ENCODE assay signal across 2 cellular contexts in the genomic region with DNA sequence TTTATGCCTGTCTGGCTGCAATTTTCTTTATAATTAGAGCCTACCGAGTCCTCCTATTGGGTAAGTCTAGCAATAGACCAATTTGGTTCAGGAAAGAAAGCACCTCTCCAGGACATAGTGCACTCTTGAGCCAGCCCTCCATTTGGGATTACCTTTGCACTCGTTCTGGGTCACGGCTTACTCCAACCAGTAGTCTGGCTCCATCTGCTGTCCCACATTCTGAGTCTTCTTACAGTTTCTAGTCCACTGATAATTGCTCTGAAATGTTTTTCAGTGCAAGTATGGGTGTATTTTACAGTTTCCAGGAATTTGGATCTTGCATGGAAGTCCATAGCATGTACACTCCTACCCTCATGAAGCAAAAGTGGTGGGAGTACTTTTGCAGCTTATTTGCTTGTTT.
TF ChIP-seq lines count a peak whose summit lies in the region.

No MANE protein-coding gene starts in this region.

TF ChIP-seq in A549, 52 proteins besides CTCF, POLR2A, EP300 and RAD21:
- TF ChIP-seq, protein P1, sequence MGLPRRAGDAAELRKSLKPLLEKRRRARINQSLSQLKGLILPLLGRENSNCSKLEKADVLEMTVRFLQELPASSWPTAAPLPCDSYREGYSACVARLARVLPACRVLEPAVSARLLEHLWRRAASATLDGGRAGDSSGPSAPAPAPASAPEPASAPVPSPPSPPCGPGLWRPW (IDR thresholded peaks at IDR 0.05) = no peak
- TF ChIP-seq FOXS1 (CRISPR knock-in tag; IDR thresholded peaks at IDR 0.05) = no peak
- TF ChIP-seq KDM5A (IDR thresholded peaks at IDR 0.05) = no peak
- no peak for TF ChIP-seq HOXB13 (CRISPR knock-in tag; IDR thresholded peaks at IDR 0.05; ENCODE audit: low read depth)
- no peak for TF ChIP-seq HEYL (CRISPR knock-in tag; IDR thresholded peaks at IDR 0.05)
- TF ChIP-seq RCOR1 (IDR thresholded peaks at IDR 0.05; ENCODE audit: low read depth, low read length) = no peak
- TF ChIP-seq, protein P2, sequence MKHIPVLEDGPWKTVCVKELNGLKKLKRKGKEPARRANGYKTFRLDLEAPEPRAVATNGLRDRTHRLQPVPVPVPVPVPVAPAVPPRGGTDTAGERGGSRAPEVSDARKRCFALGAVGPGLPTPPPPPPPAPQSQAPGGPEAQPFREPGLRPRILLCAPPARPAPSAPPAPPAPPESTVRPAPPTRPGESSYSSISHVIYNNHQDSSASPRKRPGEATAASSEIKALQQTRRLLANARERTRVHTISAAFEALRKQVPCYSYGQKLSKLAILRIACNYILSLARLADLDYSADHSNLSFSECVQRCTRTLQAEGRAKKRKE (CRISPR knock-in tag; IDR thresholded peaks at IDR 0.05; ENCODE audit: low read depth) = no peak
- TF ChIP-seq EHF (CRISPR knock-in tag; IDR thresholded peaks at IDR 0.05) = no peak

TF ChIP-seq in IMR-90, 13 proteins besides CTCF, POLR2A, EP300 and RAD21:
- TF ChIP-seq MXI1 (IDR thresholded peaks at IDR 0.05; ENCODE audit: borderline replicate concordance, low read depth, low read length) = no peak
- TF ChIP-seq MAZ (IDR thresholded peaks at IDR 0.05; ENCODE audit: borderline replicate concordance, low read depth, low read length) = no peak
- TF ChIP-seq MAFK (IDR thresholded peaks at IDR 0.05; ENCODE audit: low read depth, low read length) = no peak
- TF ChIP-seq, protein P3, sequence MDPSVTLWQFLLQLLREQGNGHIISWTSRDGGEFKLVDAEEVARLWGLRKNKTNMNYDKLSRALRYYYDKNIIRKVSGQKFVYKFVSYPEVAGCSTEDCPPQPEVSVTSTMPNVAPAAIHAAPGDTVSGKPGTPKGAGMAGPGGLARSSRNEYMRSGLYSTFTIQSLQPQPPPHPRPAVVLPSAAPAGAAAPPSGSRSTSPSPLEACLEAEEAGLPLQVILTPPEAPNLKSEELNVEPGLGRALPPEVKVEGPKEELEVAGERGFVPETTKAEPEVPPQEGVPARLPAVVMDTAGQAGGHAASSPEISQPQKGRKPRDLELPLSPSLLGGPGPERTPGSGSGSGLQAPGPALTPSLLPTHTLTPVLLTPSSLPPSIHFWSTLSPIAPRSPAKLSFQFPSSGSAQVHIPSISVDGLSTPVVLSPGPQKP (IDR thresholded peaks at IDR 0.05; ENCODE audit: borderline replicate concordance, low read depth, low read length) = no peak
- TF ChIP-seq NFE2L2 (IDR thresholded peaks at IDR 0.05; ENCODE audit: low read depth, low read length) = no peak
- no peak for TF ChIP-seq SMC3 (IDR thresholded peaks at IDR 0.05; ENCODE audit: low read depth, low read length)
- TF ChIP-seq RCOR1 (IDR thresholded peaks at IDR 0.05; ENCODE audit: insufficient replicate concordance, low read length) = no peak
- no peak for TF ChIP-seq CEBPB (IDR thresholded peaks at IDR 0.05; ENCODE audit: low read depth, low read length)
- no peak for TF ChIP-seq CHD1 (IDR thresholded peaks at IDR 0.05; ENCODE audit: low read depth, low read length)
- TF ChIP-seq, protein P4, sequence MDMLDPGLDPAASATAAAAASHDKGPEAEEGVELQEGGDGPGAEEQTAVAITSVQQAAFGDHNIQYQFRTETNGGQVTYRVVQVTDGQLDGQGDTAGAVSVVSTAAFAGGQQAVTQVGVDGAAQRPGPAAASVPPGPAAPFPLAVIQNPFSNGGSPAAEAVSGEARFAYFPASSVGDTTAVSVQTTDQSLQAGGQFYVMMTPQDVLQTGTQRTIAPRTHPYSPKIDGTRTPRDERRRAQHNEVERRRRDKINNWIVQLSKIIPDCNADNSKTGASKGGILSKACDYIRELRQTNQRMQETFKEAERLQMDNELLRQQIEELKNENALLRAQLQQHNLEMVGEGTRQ (IDR thresholded peaks at IDR 0.05; ENCODE audit: low read depth, low read length) = no peak
- no peak for TF ChIP-seq FOS (IDR thresholded peaks at IDR 0.05; ENCODE audit: low read depth, low read length)
- no peak for TF ChIP-seq BHLHE40 (IDR thresholded peaks at IDR 0.05; ENCODE audit: low read depth, low read length)
- no peak for TF ChIP-seq RFX5 (IDR thresholded peaks at IDR 0.05; ENCODE audit: low read depth, low read length)
